Comparison of ENCODE assay signal across 8 cellular contexts in genomic region chr20:324177-325042, GRCh38. TPM values are rescaled to one million over a fixed set of nuclear protein-coding genes. Genes with fewer than 3 reads are reported as not detected.
DNase-seq lines count a peak whose midpoint lies in the region; ATAC-seq, FAIRE-seq and TF ChIP-seq lines count a peak whose summit lies in the region.

No MANE protein-coding gene starts in this region.

- peak in 2 of 4 experiments; percentile 30 to 33 for TF ChIP-seq CTCF in prostate gland (IDR thresholded peaks at IDR 0.05)

- no peaks in the 10 kb centered on the region for H3K27me3 ChIP-seq in prostate gland (replicated peaks; ENCODE audit: insufficient read depth)

- intact Hi-C loops in left ventricle myocardium superior (cut with micrococcal nuclease), result no loop called here
- intact Hi-C loops in prostate gland (cut with DNase I), result loop anchor here (2.0 kb wide), 1 partner anchor 28 kb away; the partner anchor contains the start of gene ZCCHC3

- DNase-seq in GM12892 (ENCODE audit: insufficient read length), result peak; percentile 83
- peak; percentile 64 for DNase-seq in NCI-H1417 treated with DMSO at 0.1 percent for 48 hours (lab: John Stamatoyannopoulos, UW)
- peak; percentile 77 for DNase-seq in T follicular helper cell (ENCODE audit: low read depth)
- peak; percentile 67 for DNase-seq in amniotic epithelial cell (ENCODE audit: low read depth)
- DNase-seq in left ventricle myocardium superior, result peak; percentile 96
- DNase-seq in prostate gland (ENCODE audit: low spot score), result peak; percentile 86
- peak; percentile 92 for DNase-seq in ureter (ENCODE audit: low spot score)

- H3K4me3 ChIP-seq in prostate gland, result peak overlapping the region; percentile 69 to 76

- peak; percentile 75; the same call in 1 of the 2 replicates for TF ChIP-seq POLR2A in GM12892 (IDR thresholded peaks at IDR 0.05; ENCODE audit: low read depth, low read length)
- peak; percentile 74 for TF ChIP-seq POLR2A in prostate gland (IDR thresholded peaks at IDR 0.05)

- FAIRE-seq in GM12892 (lab: Jason Lieb, UNC), result peak; percentile 92

- peaks cover 4% of the 10 kb centered on the region for H3K4me1 ChIP-seq in prostate gland (replicated peaks)

- no peaks in the 10 kb centered on the region for H3K36me3 ChIP-seq in prostate gland

- ATAC-seq in HG02763 (IDR thresholded peaks at IDR 0.05; ENCODE audit: unreplicated experiment), result peak; percentile 47
- peak; percentile 79 for ATAC-seq in left ventricle myocardium superior

- peak overlapping the region; percentile 93 to 97 for H3K27ac ChIP-seq in prostate gland

- WGBS in prostate gland, result under 1% methylated on average over 59 of the region's 68 CpGs

- no peaks in the 10 kb centered on the region for H3K9me3 ChIP-seq in prostate gland

RNA-seq across cellular contexts. Expression of gene SOX12, which starts 0.9 kb away (rescaled TPM):
- 2.1 TPM for polyA plus RNA-seq in GM12892 (2012; ENCODE audit: missing spikeins)
- total RNA-seq in left ventricle myocardium superior (18.3 TPM), prostate gland (10 to 100 TPM; 10.7 to 21.0 TPM), ureter (7.4 TPM)

RNA-seq across cellular contexts. Expression of gene NRSN2, which starts 22.5 kb away (rescaled TPM):
- 7.4 TPM for polyA plus RNA-seq in GM12892 (2012; ENCODE audit: missing spikeins)
- total RNA-seq in left ventricle myocardium superior (17.4 TPM), prostate gland (10 to 100 TPM; 26.3 to 48.3 TPM), ureter (31.4 TPM)

RNA-seq across cellular contexts. Expression of gene ZCCHC3, which starts 27.0 kb away (rescaled TPM):
- 14.4 TPM for polyA plus RNA-seq in GM12892 (2012; ENCODE audit: missing spikeins)
- total RNA-seq in left ventricle myocardium superior (11.0 TPM), prostate gland (10 to 100 TPM; 16.3 to 27.0 TPM), ureter (16.0 TPM)

RNA-seq across cellular contexts. Expression of gene C20orf96, which starts 33.9 kb away (rescaled TPM):
- 8.5 TPM for polyA plus RNA-seq in GM12892 (2012; ENCODE audit: missing spikeins)
- 6.9 TPM for total RNA-seq in left ventricle myocardium superior
- total RNA-seq in prostate gland, result 10 to 100 TPM in 1 of 2 donors, 1 to 10 TPM in 1; 4.7 to 16.1 TPM
- total RNA-seq in ureter, result 10.4 TPM

RNA-seq across cellular contexts. Expression of gene TRIB3, which starts 56.1 kb away (rescaled TPM):
- polyA plus RNA-seq in GM12892 (2012; ENCODE audit: missing spikeins), result 10.5 TPM
- total RNA-seq in left ventricle myocardium superior, result 0.40 TPM
- total RNA-seq in prostate gland, result 10 to 100 TPM; 11.8 to 22.7 TPM
- total RNA-seq in ureter, result 28.1 TPM

Comparison
In these comparisons a context has a peak if more than half of its experiments do, and no peak if none do; other contexts are left out.
1. Peak in every context shown above with its lines: DNase-seq, ATAC-seq, H3K4me3 ChIP-seq and H3K27ac ChIP-seq.